Comparison of ENCODE assay signal across 26 cellular contexts in genomic region chr1:17622823-17623222, GRCh38.
"Had no signal": no experiment of that assay in that cellular context is flagged by ENCODE, and none has a peak within 500 bp of the region (broad histone marks: within the 10 kb centered on the region; RNA-seq: fewer than 3 reads in every experiment).

No MANE protein-coding gene starts in this region.

- H3K9me3 ChIP-seq: heart right ventricle, neutrophil, suprapubic skin, tibial nerve, upper lobe of right lung had no signal

- H3K27me3 ChIP-seq: cardiac muscle cell, heart right ventricle, suprapubic skin, tibial nerve, upper lobe of right lung had no signal

- H3K4me3 ChIP-seq: cardiac muscle cell, heart right ventricle, lung, suprapubic skin, tibial nerve, upper lobe of right lung had no signal

- H3K4me1 Mint-ChIP-seq: endodermal cell; stimulated activated effector memory CD8-positive, alpha-beta T cell treated with anti-CD3 and anti-CD28 coated beads, Interleukin-12 subunit alpha, Interleukin-12 subunit beta, amount 100 ng/mL, for 72 hours had no signal

- H3K36me3 ChIP-seq: neutrophil had no signal

- H3K27ac Mint-ChIP-seq: endodermal cell; naive B cell; nephron; stimulated activated effector memory CD8-positive, alpha-beta T cell treated with anti-CD3 and anti-CD28 coated beads, Interleukin-12 subunit alpha, Interleukin-12 subunit beta, amount 100 ng/mL, for 72 hours had no signal

- FAIRE-seq: colon, endothelial cell of umbilical vein had no signal

- DNase-seq: effector CD4-positive, alpha-beta T cell; endodermal cell; erythroblast; foreskin melanocyte; heart right ventricle; hypothalamus; islet precursor cell; left ventricle myocardium superior; mesenchymal stem cell; midbrain; naive B cell; posterior cingulate gyrus; stimulated activated CD4-positive, alpha-beta T cell treated with anti-CD3 and anti-CD28 coated beads, Interleukin-4, amount 100 ng/mL, for 1 hour; stimulated activated CD8-positive, alpha-beta memory T cell treated with anti-CD3 and anti-CD28 coated beads, Interleukin-4, amount 100 ng/mL, for 48 hours; stimulated activated naive CD8-positive, alpha-beta T cell treated with anti-CD3 and anti-CD28 coated beads, Interleukin-15, Interleukin-2, amounts not matched to agents 100 U/mL and 50 U/mL, for 24 hours; upper lobe of right lung had no signal

- H3K4me3 Mint-ChIP-seq: endodermal cell; naive B cell; nephron; stimulated activated effector memory CD8-positive, alpha-beta T cell treated with anti-CD3 and anti-CD28 coated beads, Interleukin-12 subunit alpha, Interleukin-12 subunit beta, amount 100 ng/mL, for 72 hours had no signal

- H3K9me3 Mint-ChIP-seq: endodermal cell; naive B cell; nephron; stimulated activated effector memory CD8-positive, alpha-beta T cell treated with anti-CD3 and anti-CD28 coated beads, Interleukin-12 subunit alpha, Interleukin-12 subunit beta, amount 100 ng/mL, for 72 hours had no signal

- H3K27ac ChIP-seq: cardiac muscle cell, neutrophil, suprapubic skin, upper lobe of right lung had no signal

- H3K36me3 Mint-ChIP-seq: naive B cell; stimulated activated effector memory CD8-positive, alpha-beta T cell treated with anti-CD3 and anti-CD28 coated beads, Interleukin-12 subunit alpha, Interleukin-12 subunit beta, amount 100 ng/mL, for 72 hours had no signal

- ATAC-seq: heart right ventricle; left ventricle myocardium superior; right cardiac atrium; stimulated activated effector memory CD8-positive, alpha-beta T cell treated with anti-CD3 and anti-CD28 coated beads, Interleukin-12 subunit alpha, Interleukin-12 subunit beta, amount 100 ng/mL, for 72 hours; stimulated activated naive CD8-positive, alpha-beta T cell treated with anti-CD3 and anti-CD28 coated beads, Interleukin-15, Interleukin-2, amounts not matched to agents 100 U/mL and 50 U/mL, for 24 hours; upper lobe of right lung had no signal
